Comparison of ENCODE assay signal across 10 cellular contexts in genomic region chr3:19149388-19149787, GRCh38. TPM values are rescaled to one million over a fixed set of nuclear protein-coding genes. Genes with fewer than 3 reads are reported as not detected.
A peak's percentile ranks its signal among the peaks of the same experiment; 100 is the strongest.
DNase-seq lines count a peak whose midpoint lies in the region; ATAC-seq, FAIRE-seq and TF ChIP-seq lines count a peak whose summit lies in the region.
"Had no signal": no experiment of that assay in that cellular context is flagged by ENCODE, and none has a peak within 500 bp of the region (broad histone marks: within the 10 kb centered on the region; RNA-seq: fewer than 3 reads in every experiment).

No MANE protein-coding gene starts in this region.

- no peaks in the 10 kb centered on the region for H3K4me1 ChIP-seq in ES-I3 (ENCODE audit: insufficient read depth, low read length)

- H3K27ac Mint-ChIP-seq in mesothelial cell of epicardium, result no peak overlapping the region
- H3K27ac Mint-ChIP-seq: activated B cell treated with CpG ODN at 0.5 μM for 24 hours had no signal

- TF ChIP-seq CTCF in mesothelial cell of epicardium (IDR thresholded peaks at IDR 0.05; ENCODE audit: unreplicated experiment), result no peak

- no peak for ATAC-seq in HG03442 (IDR thresholded peaks at IDR 0.05; ENCODE audit: unreplicated experiment)
- ATAC-seq: heart right ventricle had no signal

- peaks cover 23% of the 10 kb centered on the region for H3K27me3 Mint-ChIP-seq in mesothelial cell of epicardium (ENCODE audit: low read depth)
- H3K27me3 Mint-ChIP-seq: activated B cell treated with CpG ODN at 0.5 μM for 24 hours had no signal

- DNase-seq in LoVo (ENCODE audit: low spot score), result peak; percentile 38
- peak; percentile 60 for DNase-seq in astrocyte of the hippocampus (ENCODE audit: low read depth, low spot score)
- DNase-seq in mesothelial cell of epicardium (ENCODE audit: low spot score in 2 of 2, unreplicated experiment in 2 of 2), result peak; percentile 31 to 54
- DNase-seq in GOT3 (lab: John Stamatoyannopoulos, UW), result no peak
- no peak for DNase-seq in SW 1271 (lab: John Stamatoyannopoulos, UW)
- DNase-seq in RCC 7860 (ENCODE audit: low spot score), result no peak
- DNase-seq: activated B cell treated with CpG ODN at 0.5 μM for 24 hours had no signal

- no peaks in the 10 kb centered on the region for H3K9me3 ChIP-seq in ES-I3 (ENCODE audit: control insufficient read depth, insufficient read depth, low read length)

- H3K9ac ChIP-seq in ES-I3 (ENCODE audit: low read depth, low read length), result peak overlapping the region; percentile 60; the same call in 1 of the 2 replicates

- no peaks in the 10 kb centered on the region for H3K36me3 ChIP-seq in ES-I3 (ENCODE audit: insufficient read depth, low read length)
- H3K36me3 ChIP-seq: heart right ventricle had no signal

- no peak for FAIRE-seq in RCC 7860 (lab: Jason Lieb, UNC)

- H3K4me3 Mint-ChIP-seq in mesothelial cell of epicardium, result no peak overlapping the region

- H3K4me1 Mint-ChIP-seq in mesothelial cell of epicardium, result peaks cover 13% of the 10 kb centered on the region

- H3K9me3 Mint-ChIP-seq in mesothelial cell of epicardium, result no peaks in the 10 kb centered on the region
- H3K9me3 Mint-ChIP-seq: activated B cell treated with CpG ODN at 0.5 μM for 24 hours had no signal

- no peaks in the 10 kb centered on the region for H3K36me3 Mint-ChIP-seq in mesothelial cell of epicardium

RNA-seq across cellular contexts. Expression of gene KCNH8, which starts 1.1 kb away (rescaled TPM):
- total RNA-seq in mesothelial cell of epicardium, result 1.4 to 1.6 TPM (median 1.5 TPM) in 3 replicates

Comparison
In these comparisons a context has a peak if more than half of its experiments do, and no peak if none do; other contexts are left out.
1. DNase-seq: peak in LoVo (single experiment), astrocyte of the hippocampus (single experiment) and mesothelial cell of epicardium (2 of 2); none in GOT3 (single experiment), SW 1271 (0 of 2) and RCC 7860 (single experiment).